Comparison of ENCODE assay signal across 8 cellular contexts in genomic region chr10:91796332-91797076, GRCh38. TPM values are rescaled to one million over a fixed set of nuclear protein-coding genes. Genes with fewer than 3 reads are reported as not detected.
A peak's percentile ranks its signal among the peaks of the same experiment; 100 is the strongest.
DNase-seq lines count a peak whose midpoint lies in the region; ATAC-seq and TF ChIP-seq lines count a peak whose summit lies in the region.

No MANE protein-coding gene starts in this region.

- peak overlapping the region in 2 of 3 donors; percentile 51 to 86 for H3K4me3 ChIP-seq in liver (ENCODE audit: low read depth in 1 of 3, low read length in 3 of 3)

- H3K27ac Mint-ChIP-seq in central memory CD8-positive, alpha-beta T cell (ENCODE audit: low read depth) = peak overlapping the region; percentile 95

- H3K4me1 ChIP-seq in liver (ENCODE audit: control insufficient read depth in 4 of 4, insufficient read depth in 4 of 4, low read length in 3 of 4) = peaks cover 0 to 24% (median 19%) of the 10 kb centered on the region in 4 donors

- peaks cover 20% of the 10 kb centered on the region for H3K36me3 Mint-ChIP-seq in central memory CD8-positive, alpha-beta T cell (ENCODE audit: insufficient read depth)

- peak; percentile 30 for ATAC-seq in HG03439 (IDR thresholded peaks at IDR 0.05; ENCODE audit: unreplicated experiment)
- peak; percentile 41 for ATAC-seq in central memory CD8-positive, alpha-beta T cell (replicated peaks; ENCODE audit: extremely low read depth, poor library complexity, severe bottlenecking)

- H3K27ac ChIP-seq in VCaP (peak overlapping the region; percentile 96), liver (ENCODE audit: low read depth in 1 of 2, low read length in 2 of 2) (peak overlapping the region; percentile 64 to 91)

- H3K9ac ChIP-seq in liver (ENCODE audit: low read depth in 1 of 2, low read length in 2 of 2) = peak overlapping the region; percentile 22 to 85

- 3% methylated on average over 11 of the region's 11 CpGs for WGBS in liver

- no peak for TF ChIP-seq RAD21 in liver (IDR thresholded peaks at IDR 0.05)

- peaks cover 51% of the 10 kb centered on the region for H3K4me1 Mint-ChIP-seq in central memory CD8-positive, alpha-beta T cell

- TF ChIP-seq CTCF in VCaP (conservative IDR thresholded peaks at IDR 0.05) = no peak
- TF ChIP-seq CTCF in liver (IDR thresholded peaks at IDR 0.05; ENCODE audit: low read depth, low read length, missing input control) = no peak

- H3K4me3 Mint-ChIP-seq in central memory CD8-positive, alpha-beta T cell = peak overlapping the region; percentile 99

- H3K9me3 ChIP-seq in liver (ENCODE audit: control insufficient read depth in 4 of 4, low read length in 3 of 4) = no peaks in the 10 kb centered on the region

- peak; percentile 8 to 47 for DNase-seq in NCI-H2081 (lab: John Stamatoyannopoulos, UW)
- no peak for DNase-seq in NCI-H2081 treated with DMSO at 0.1 percent for 48 hours (lab: John Stamatoyannopoulos, UW)
- DNase-seq in central memory CD8-positive, alpha-beta T cell (ENCODE audit: low spot score in 2 of 2) = no peak
- peak in 2 of 3 experiments; percentile 33 to 57 for DNase-seq in stimulated activated CD4-positive, alpha-beta T cell treated with anti-CD3 and anti-CD28 coated beads, TNF-alpha, amount 100 ng/mL, for 24 hours (ENCODE audit: low read depth in 3 of 3)
- no peak for DNase-seq in mesenteric fat pad (ENCODE audit: low spot score)

- no peaks in the 10 kb centered on the region for H3K27me3 ChIP-seq in liver (ENCODE audit: control insufficient read depth in 4 of 4, insufficient read depth in 4 of 4, low read length in 3 of 4)

- H3K27me3 Mint-ChIP-seq in central memory CD8-positive, alpha-beta T cell = no peaks in the 10 kb centered on the region

- no peaks in the 10 kb centered on the region for H3K36me3 ChIP-seq in liver (ENCODE audit: control insufficient read depth in 4 of 4, insufficient read depth in 3 of 4, low read depth in 1 of 4, low read length in 3 of 4)

- no peaks in the 10 kb centered on the region for H3K9me3 Mint-ChIP-seq in central memory CD8-positive, alpha-beta T cell

TF ChIP-seq in liver, 16 proteins besides CTCF, POLR2A, EP300 and RAD21:
- TF ChIP-seq NR2F2 (IDR thresholded peaks at IDR 0.05) = no peak
- no peak for TF ChIP-seq GABPA (IDR thresholded peaks at IDR 0.05 in 1 of 2, conservative IDR thresholded peaks at IDR 0.05 in 1 of 2)
- no peak for TF ChIP-seq EGR1 (IDR thresholded peaks at IDR 0.05; ENCODE audit: low read depth in 2 of 2)
- TF ChIP-seq HNF4A (conservative IDR thresholded peaks at IDR 0.05) = no peak
- TF ChIP-seq ATF3 (IDR thresholded peaks at IDR 0.05) = no peak
- no peak for TF ChIP-seq RXRA (IDR thresholded peaks at IDR 0.05)
- TF ChIP-seq FOXA1 (IDR thresholded peaks at IDR 0.05) = no peak
- no peak for TF ChIP-seq YY1 (IDR thresholded peaks at IDR 0.05)
- no peak for TF ChIP-seq MAX (IDR thresholded peaks at IDR 0.05)
- TF ChIP-seq HNF4G (IDR thresholded peaks at IDR 0.05) = no peak
- TF ChIP-seq TAF1 (conservative IDR thresholded peaks at IDR 0.05) = no peak
- TF ChIP-seq FOXA2 (IDR thresholded peaks at IDR 0.05) = no peak
- no peak for TF ChIP-seq JUND (IDR thresholded peaks at IDR 0.05)
- no peak for TF ChIP-seq REST (IDR thresholded peaks at IDR 0.05)
- TF ChIP-seq SP1 (IDR thresholded peaks at IDR 0.05) = no peak
- TF ChIP-seq ZBTB33 (IDR thresholded peaks at IDR 0.05) = no peak

RNA-seq across cellular contexts. Expression of gene TNKS2, which starts 1.7 kb away (rescaled TPM):
- total RNA-seq in liver (10 to 100 TPM; 29.8 to 30.7 TPM), mesenteric fat pad (33.7 TPM)
- 1 to 10 TPM; 5.2 to 6.7 TPM for polyA plus RNA-seq in liver

Comparison
In these comparisons a context has a peak if more than half of its experiments do, and no peak if none do; other contexts are left out.
1. DNase-seq: peak in NCI-H2081 (2 of 2) and stimulated activated CD4-positive, alpha-beta T cell treated with anti-CD3 and anti-CD28 coated beads, TNF-alpha, amount 100 ng/mL, for 24 hours (2 of 3); none in NCI-H2081 treated with DMSO at 0.1 percent for 48 hours (single experiment), central memory CD8-positive, alpha-beta T cell (0 of 2) and mesenteric fat pad (single experiment).